Comparison of ENCODE assay signal across 33 cellular contexts in the genomic region with DNA sequence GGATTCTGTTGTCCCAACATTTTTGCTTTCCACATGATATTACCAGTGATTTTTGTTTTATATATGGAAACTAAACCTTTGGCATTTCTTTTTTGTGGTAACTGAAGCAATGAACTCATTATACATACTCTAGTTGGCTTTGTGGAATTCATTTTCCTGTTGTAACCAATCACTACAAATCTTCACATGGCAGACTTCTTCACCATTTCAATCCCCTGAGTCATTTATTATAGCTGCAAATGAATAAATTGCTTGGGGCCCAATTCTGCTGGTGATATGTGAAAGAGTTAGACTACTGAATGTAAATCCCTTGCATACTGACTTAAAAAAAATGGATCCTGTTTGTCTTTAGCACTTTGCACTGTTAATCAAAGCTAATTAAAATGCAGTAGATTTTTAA.
DNase-seq lines count a peak whose midpoint lies in the region; ATAC-seq, FAIRE-seq and TF ChIP-seq lines count a peak whose summit lies in the region.
"Had no signal": no experiment of that assay in that cellular context is flagged by ENCODE, and none has a peak within 500 bp of the region (broad histone marks: within the 10 kb centered on the region; RNA-seq: fewer than 3 reads in every experiment).

No MANE protein-coding gene starts in this region.

- ATAC-seq in HG02678 (IDR thresholded peaks at IDR 0.05; ENCODE audit: unreplicated experiment) (no peak), aorta (ENCODE audit: low FRiP score) (no peak)
- ATAC-seq in stimulated activated naive CD8-positive, alpha-beta T cell treated with anti-CD3 and anti-CD28 coated beads, Interleukin-15, Interleukin-2, amounts not matched to agents 100 U/mL and 50 U/mL, for 24 hours = no peak
- ATAC-seq: gastrocnemius medialis; GM23338; left cardiac atrium; natural killer cell treated with Interleukin-12 subunit alpha and Interleukin-12 subunit beta and Interleukin-15 and Interleukin-18, amount 100 ng/mL, for 72 hours; stimulated activated memory B cell treated with anti-CD40 and anti-IgM and Interleukin-4, amounts not matched to agents 10 μg/mL and 1 μg/mL and 100 μg/mL, for 72 hours; upper lobe of right lung had no signal

- H3K9me3 ChIP-seq in astrocyte (ENCODE audit: insufficient read depth, low read depth, low read length) (no peaks in the 10 kb centered on the region), HAP-1 (no peaks in the 10 kb centered on the region), aorta (ENCODE audit: control insufficient read depth, low read length) (no peaks in the 10 kb centered on the region)
- H3K9me3 ChIP-seq: Caco-2, gastrocnemius medialis, upper lobe of right lung had no signal

- no peak overlapping the region for H3K9ac ChIP-seq in astrocyte (ENCODE audit: low read length)
- H3K9ac ChIP-seq: KMS-11 had no signal

- H3K27ac ChIP-seq in astrocyte (ENCODE audit: low read depth, low read length) = no peak overlapping the region
- no peak overlapping the region for H3K27ac ChIP-seq in aorta (ENCODE audit: low read depth in 1 of 2, low read length in 2 of 2)
- H3K27ac ChIP-seq: gastrocnemius medialis, KMS-11, PC-9, upper lobe of right lung, VCaP had no signal

- peak overlapping the region; percentile 60 for H3K27ac Mint-ChIP-seq in astrocyte (ENCODE audit: unreplicated experiment)
- H3K27ac Mint-ChIP-seq: activated T-helper 2 cell treated with anti-CD3 and anti-CD28 coated beads, Interferon-gamma antibody, Interleukin-2, Interleukin-4, amounts not matched to agents 10 μg/mL and 5 μg/mL and 100 μg/mL, durations not matched to agents 14 hours and 24 hours and 36 hours; GM23338; natural killer cell treated with Interleukin-12 subunit alpha and Interleukin-12 subunit beta and Interleukin-15 and Interleukin-18, amount 100 ng/mL, for 72 hours; stimulated activated memory B cell treated with anti-CD40 and anti-IgM and Interleukin-4, amounts not matched to agents 10 μg/mL and 1 μg/mL and 100 μg/mL, for 72 hours had no signal

- H3K4me1 ChIP-seq in astrocyte (ENCODE audit: insufficient read depth, low read length) (no peaks in the 10 kb centered on the region), HAP-1 (no peaks in the 10 kb centered on the region), aorta (ENCODE audit: control insufficient read depth in 1 of 2, insufficient read depth in 2 of 2, low read length in 2 of 2) (no peaks in the 10 kb centered on the region)
- H3K4me1 ChIP-seq: Caco-2, gastrocnemius medialis, upper lobe of right lung had no signal

- no peak overlapping the region for H2AFZ ChIP-seq in astrocyte (ENCODE audit: low read depth, low read length)
- H2AFZ ChIP-seq: GM23338, PC-9 had no signal

- peaks cover 11% of the 10 kb centered on the region for H3K4me1 Mint-ChIP-seq in astrocyte (ENCODE audit: low read depth, unreplicated experiment)
- H3K4me1 Mint-ChIP-seq: stimulated activated memory B cell treated with anti-CD40 and anti-IgM and Interleukin-4, amounts not matched to agents 10 μg/mL and 1 μg/mL and 100 μg/mL, for 72 hours had no signal

- H3K36me3 ChIP-seq in astrocyte (ENCODE audit: insufficient read depth, low read length) (no peaks in the 10 kb centered on the region), HAP-1 (replicated peaks) (no peaks in the 10 kb centered on the region), aorta (ENCODE audit: control insufficient read depth in 1 of 2, insufficient read depth in 2 of 2, low read length in 1 of 2) (no peaks in the 10 kb centered on the region)
- H3K36me3 ChIP-seq: gastrocnemius medialis, upper lobe of right lung had no signal

- no peak overlapping the region for H3K4me3 ChIP-seq in astrocyte (ENCODE audit: insufficient read depth, low read depth, low read length)
- no peak overlapping the region for H3K4me3 ChIP-seq in fibroblast of mammary gland (ENCODE audit: control insufficient read depth, low read depth, low read length)
- H3K4me3 ChIP-seq in retinal pigment epithelial cell (ENCODE audit: low read length) = no peak overlapping the region
- no peak overlapping the region for H3K4me3 ChIP-seq in HAP-1
- H3K4me3 ChIP-seq in aorta (ENCODE audit: low read length in 2 of 2) = no peak overlapping the region
- H3K4me3 ChIP-seq: gastrocnemius medialis, GM23338, PC-9, upper lobe of right lung had no signal

- no peaks in the 10 kb centered on the region for H3K79me2 ChIP-seq in astrocyte (ENCODE audit: insufficient read depth, low read length)

- no peaks in the 10 kb centered on the region for H3K27me3 Mint-ChIP-seq in astrocyte (ENCODE audit: low read depth, unreplicated experiment)
- H3K27me3 Mint-ChIP-seq: natural killer cell treated with Interleukin-12 subunit alpha and Interleukin-12 subunit beta and Interleukin-15 and Interleukin-18, amount 100 ng/mL, for 72 hours; stimulated activated memory B cell treated with anti-CD40 and anti-IgM and Interleukin-4, amounts not matched to agents 10 μg/mL and 1 μg/mL and 100 μg/mL, for 72 hours had no signal

- peaks cover 4% of the 10 kb centered on the region for H3K9me3 Mint-ChIP-seq in astrocyte (ENCODE audit: unreplicated experiment)
- H3K9me3 Mint-ChIP-seq: GM23338 had no signal

- intact Hi-C loops in aorta (cut with DNase I) = no loop called here

- H3K27me3 ChIP-seq in astrocyte (ENCODE audit: insufficient read depth, low read length) (no peaks in the 10 kb centered on the region), HAP-1 (ENCODE audit: low read depth) (no peaks in the 10 kb centered on the region), aorta (ENCODE audit: control insufficient read depth in 1 of 2, insufficient read depth in 2 of 2, low read length in 1 of 2) (no peaks in the 10 kb centered on the region)
- H3K27me3 ChIP-seq: gastrocnemius medialis had no signal

- no peak for FAIRE-seq in HTR-8/SVneo (lab: Jason Lieb, UNC)
- no peak for FAIRE-seq in astrocyte (lab: Jason Lieb, UNC)

- H3K36me3 Mint-ChIP-seq in astrocyte (ENCODE audit: low read depth, unreplicated experiment) = no peaks in the 10 kb centered on the region
- H3K36me3 Mint-ChIP-seq: natural killer cell treated with Interleukin-12 subunit alpha and Interleukin-12 subunit beta and Interleukin-15 and Interleukin-18, amount 100 ng/mL, for 72 hours; stimulated activated memory B cell treated with anti-CD40 and anti-IgM and Interleukin-4, amounts not matched to agents 10 μg/mL and 1 μg/mL and 100 μg/mL, for 72 hours had no signal

- no peak overlapping the region for H3K4me2 ChIP-seq in astrocyte (ENCODE audit: low read length)
- H3K4me2 ChIP-seq: GM23338, KMS-11, PC-9 had no signal

- DNase-seq in HTR-8/SVneo (ENCODE audit: insufficient read length, low spot score) (peak; percentile 35), astrocyte (ENCODE audit: low read depth) (peak; percentile 9), fibroblast of mammary gland (ENCODE audit: low read depth) (peak; percentile 23), retinal pigment epithelial cell (ENCODE audit: low read depth) (peak; percentile 85), HAP-1 (ENCODE audit: low spot score in 2 of 2) (no peak), aorta (no peak)
- no peak for DNase-seq in stimulated activated naive CD8-positive, alpha-beta T cell treated with anti-CD3 and anti-CD28 coated beads, Interleukin-15, Interleukin-2, amounts not matched to agents 100 U/mL and 50 U/mL, for 24 hours
- DNase-seq: activated CD4-positive, alpha-beta T cell treated with anti-CD3 and anti-CD28 coated beads for 48 hours; activated CD8-positive, alpha-beta memory T cell treated with anti-CD3 and anti-CD28 coated beads for 24 hours; activated naive CD4-positive, alpha-beta T cell treated with anti-CD3 and anti-CD28 coated beads, Interleukin-2, amount 50 U/mL, for 16 hours; activated T-cell treated with anti-CD3 and anti-CD28 coated beads for 4 hours; amniotic stem cell; C1 segment of cervical spinal cord; Caco-2; cortex of kidney; DMS53; effector memory CD4-positive, alpha-beta T cell; gastrocnemius medialis; left cardiac atrium; NCI-H1417; NCI-H2029 treated with DMSO at 0.1 percent for 48 hours; NCI-H69; PC-9; SHP77; SW 1271; upper lobe of right lung had no signal

- H3K4me3 Mint-ChIP-seq in astrocyte (ENCODE audit: unreplicated experiment) = no peak overlapping the region
- H3K4me3 Mint-ChIP-seq: GM23338; natural killer cell treated with Interleukin-12 subunit alpha and Interleukin-12 subunit beta and Interleukin-15 and Interleukin-18, amount 100 ng/mL, for 72 hours; stimulated activated memory B cell treated with anti-CD40 and anti-IgM and Interleukin-4, amounts not matched to agents 10 μg/mL and 1 μg/mL and 100 μg/mL, for 72 hours had no signal

- in situ Hi-C loops in HAP-1 (cut with MboI; ENCODE audit: low sequenced_read_pairs) = no loop called here

- no peaks in the 10 kb centered on the region for H4K20me1 ChIP-seq in astrocyte (ENCODE audit: insufficient read depth, low read length)

- TF ChIP-seq CTCF in astrocyte (IDR thresholded peaks at IDR 0.05; ENCODE audit: insufficient read depth, low read depth, low read length) = no peak
- no peak for TF ChIP-seq CTCF in fibroblast of mammary gland (conservative IDR thresholded peaks at IDR 0.05; ENCODE audit: control insufficient read depth, insufficient read depth, low read depth, low read length)
- TF ChIP-seq CTCF in retinal pigment epithelial cell (conservative IDR thresholded peaks at IDR 0.05; ENCODE audit: low read depth, low read length) = no peak

Comparison
In these comparisons a context has a peak if more than half of its experiments do, and no peak if none do; other contexts are left out.
1. DNase-seq: peak in HTR-8/SVneo (single experiment), astrocyte (single experiment), fibroblast of mammary gland (single experiment) and retinal pigment epithelial cell (single experiment); none in HAP-1 (0 of 2), stimulated activated naive CD8-positive, alpha-beta T cell treated with anti-CD3 and anti-CD28 coated beads, Interleukin-15, Interleukin-2, amounts not matched to agents 100 U/mL and 50 U/mL, for 24 hours (single experiment) and aorta (0 of 2).